Comparison of ENCODE assay signal across 11 cellular contexts in the genomic region with DNA sequence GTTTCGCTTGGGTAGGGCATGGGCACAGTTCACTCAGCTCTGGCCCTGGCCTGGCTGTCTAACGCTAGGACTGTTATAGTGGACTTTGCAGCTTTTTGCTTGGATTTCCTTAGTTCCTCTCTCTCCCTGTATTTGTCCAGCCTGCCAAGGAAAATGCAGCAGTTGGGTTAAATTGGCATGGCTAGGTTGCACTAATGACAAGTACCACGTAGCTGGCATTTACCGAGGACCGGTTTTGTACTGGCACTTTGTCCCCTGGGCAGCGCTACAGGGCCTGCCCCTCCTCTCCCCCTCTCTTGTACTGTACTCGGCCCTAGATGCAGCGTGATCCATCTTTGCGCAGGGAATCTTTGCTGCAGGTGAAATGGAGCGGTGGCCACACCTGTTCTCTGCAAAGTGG. TPM values are rescaled to one million over a fixed set of nuclear protein-coding genes. Genes with fewer than 3 reads are reported as not detected.
DNase-seq lines count a peak whose midpoint lies in the region; ATAC-seq and TF ChIP-seq lines count a peak whose summit lies in the region.
"Had no signal": no experiment of that assay in that cellular context is flagged by ENCODE, and none has a peak within 500 bp of the region (broad histone marks: within the 10 kb centered on the region; RNA-seq: fewer than 3 reads in every experiment).

No MANE protein-coding gene starts in this region.

- no peak overlapping the region for H2BK15ac ChIP-seq in neuronal stem cell (ENCODE audit: low read length)

- POLR2A ChIA-PET in activated naive CD8-positive, alpha-beta T cell treated with anti-CD3 and anti-CD28 coated beads, Interleukin-2, amount 10 ng/mL, durations not matched to agents 7 days and 5 days (lab: Charles Lee): interaction anchor here (1.5 kb wide), 1 partner anchor 25 kb away, joined by 8 read pairs; no protein-coding TSS in a partner anchor

- H3K23ac ChIP-seq in neuronal stem cell (ENCODE audit: low read depth, low read length, poor library complexity): no peak overlapping the region

- WGBS in neuronal stem cell (ENCODE audit: extremely low coverage in 2 of 2, insufficient read length in 2 of 2, insufficient replicate concordance in 1 of 2), 2 donors: no CpG with 5 or more reads among the region's 10 CpGs
- WGBS in aorta, 2 donors: 17 to 19% methylated on average over 10 of the region's 10 CpGs

- no peaks in the 10 kb centered on the region for H3K9me3 Mint-ChIP-seq in stimulated activated naive CD8-positive, alpha-beta T cell treated with anti-CD3 and anti-CD28 coated beads, Interleukin-15, Interleukin-2, amounts not matched to agents 100 ng/mL and 50 ng/mL, for 24 hours
- H3K9me3 Mint-ChIP-seq in activated naive CD8-positive, alpha-beta T cell treated with anti-CD3 and anti-CD28 coated beads, Interleukin-2, amount 10 ng/mL, durations not matched to agents 7 days and 5 days: no peaks in the 10 kb centered on the region
- no peaks in the 10 kb centered on the region for H3K9me3 Mint-ChIP-seq in mesothelial cell of epicardium
- H3K9me3 Mint-ChIP-seq: CD14-positive monocyte had no signal

- H2BK12ac ChIP-seq in neuronal stem cell (ENCODE audit: low read length): no peak overlapping the region

- H2AFZ ChIP-seq in neuronal stem cell (ENCODE audit: low read length): no peak overlapping the region

- H3K36me3 Mint-ChIP-seq in stimulated activated naive CD8-positive, alpha-beta T cell treated with anti-CD3 and anti-CD28 coated beads, Interleukin-15, Interleukin-2, amounts not matched to agents 100 ng/mL and 50 ng/mL, for 24 hours (ENCODE audit: low read depth): peaks cover 50% of the 10 kb centered on the region
- peaks cover 20% of the 10 kb centered on the region for H3K36me3 Mint-ChIP-seq in activated naive CD8-positive, alpha-beta T cell treated with anti-CD3 and anti-CD28 coated beads, Interleukin-2, amount 10 ng/mL, durations not matched to agents 7 days and 5 days
- H3K36me3 Mint-ChIP-seq in mesothelial cell of epicardium: peaks cover 26% of the 10 kb centered on the region

- intact Hi-C loops in aorta (cut with DNase I): no loop called here

- peaks cover 33% of the 10 kb centered on the region for H3K4me1 Mint-ChIP-seq in stimulated activated naive CD8-positive, alpha-beta T cell treated with anti-CD3 and anti-CD28 coated beads, Interleukin-15, Interleukin-2, amounts not matched to agents 100 ng/mL and 50 ng/mL, for 24 hours (ENCODE audit: low read depth)
- H3K4me1 Mint-ChIP-seq in activated naive CD8-positive, alpha-beta T cell treated with anti-CD3 and anti-CD28 coated beads, Interleukin-2, amount 10 ng/mL, durations not matched to agents 7 days and 5 days: peaks cover 29% of the 10 kb centered on the region
- peaks cover 36% of the 10 kb centered on the region for H3K4me1 Mint-ChIP-seq in mesothelial cell of epicardium

- no peak overlapping the region for H4K8ac ChIP-seq in neuronal stem cell (ENCODE audit: low read depth, low read length)

- H3K36me3 ChIP-seq in neuronal stem cell (replicated peaks in 1 of 2; ENCODE audit: control insufficient read depth in 2 of 2, insufficient read depth in 2 of 2, low read length in 2 of 2): peaks cover 27 to 58% of the 10 kb centered on the region in 2 donors
- H3K36me3 ChIP-seq in aorta (ENCODE audit: control insufficient read depth in 1 of 2, insufficient read depth in 2 of 2, low read length in 1 of 2): peaks cover 0 to 9% of the 10 kb centered on the region in 2 donors

- no peak overlapping the region for H4K91ac ChIP-seq in neuronal stem cell (ENCODE audit: low read depth, low read length, poor library complexity)

- H3K4me2 ChIP-seq in neuronal stem cell (ENCODE audit: insufficient read depth, low read length, poor library complexity, severe bottlenecking): no peak overlapping the region

- ATAC-seq in stimulated activated naive CD8-positive, alpha-beta T cell treated with anti-CD3 and anti-CD28 coated beads, Interleukin-15, Interleukin-2, amounts not matched to agents 100 U/mL and 50 U/mL, for 24 hours: no peak
- ATAC-seq in activated naive CD8-positive, alpha-beta T cell treated with anti-CD3 and anti-CD28 coated beads, Interleukin-2, amount 10 ng/mL, durations not matched to agents 7 days and 5 days (ENCODE audit: low read depth): no peak
- no peak for ATAC-seq in aorta (ENCODE audit: low FRiP score)

- H3K9me3 ChIP-seq in neuronal stem cell (replicated peaks in 1 of 2; ENCODE audit: control insufficient read depth in 2 of 2, insufficient read depth in 1 of 2, low read depth in 1 of 2, low read length in 2 of 2): peaks cover 0 to 3% of the 10 kb centered on the region in 2 donors
- no peaks in the 10 kb centered on the region for H3K9me3 ChIP-seq in aorta (ENCODE audit: control insufficient read depth, low read length)

- H3K4ac ChIP-seq in neuronal stem cell (ENCODE audit: low read length): no peak overlapping the region

- no peak overlapping the region for H2AK5ac ChIP-seq in neuronal stem cell (ENCODE audit: low read depth, low read length)

- H3K27ac ChIP-seq in neuronal stem cell (replicated peaks; ENCODE audit: low read length): no peak overlapping the region
- no peak overlapping the region for H3K27ac ChIP-seq in aorta (ENCODE audit: low read depth in 1 of 2, low read length in 2 of 2)

- no peak for DNase-seq in stimulated activated naive CD8-positive, alpha-beta T cell treated with anti-CD3 and anti-CD28 coated beads, Interleukin-15, Interleukin-2, amounts not matched to agents 100 U/mL and 50 U/mL, for 24 hours
- DNase-seq in activated naive CD8-positive, alpha-beta T cell treated with anti-CD3 and anti-CD28 coated beads, Interleukin-2, amount 10 ng/mL, durations not matched to agents 7 days and 5 days: no peak
- no peak for DNase-seq in mesothelial cell of epicardium (ENCODE audit: low spot score in 2 of 2, unreplicated experiment in 2 of 2)
- DNase-seq in DMS114 treated with DMSO at 0.1 percent for 48 hours (lab: John Stamatoyannopoulos, UW; ENCODE audit: unreplicated experiment): no peak
- DNase-seq in neuronal stem cell (ENCODE audit: low spot score): no peak
- DNase-seq in stimulated activated CD8-positive, alpha-beta memory T cell treated with anti-CD3 and anti-CD28 coated beads, Interleukin-4, amount 100 ng/mL, for 48 hours: no peak
- DNase-seq in aorta: no peak
- DNase-seq: NCI-H510A had no signal

- no peak overlapping the region for H3K9ac ChIP-seq in neuronal stem cell (ENCODE audit: low read depth, low read length, poor library complexity)

- H3K4me1 ChIP-seq in neuronal stem cell (ENCODE audit: control insufficient read depth in 2 of 2, insufficient read depth in 1 of 2, low read depth in 1 of 2, low read length in 2 of 2) (peaks cover 13 to 17% of the 10 kb centered on the region in 2 donors), aorta (ENCODE audit: control insufficient read depth in 1 of 2, insufficient read depth in 2 of 2, low read length in 2 of 2) (no peaks in the 10 kb centered on the region)

- no peaks in the 10 kb centered on the region for H3K27me3 Mint-ChIP-seq in stimulated activated naive CD8-positive, alpha-beta T cell treated with anti-CD3 and anti-CD28 coated beads, Interleukin-15, Interleukin-2, amounts not matched to agents 100 ng/mL and 50 ng/mL, for 24 hours
- H3K27me3 Mint-ChIP-seq in activated naive CD8-positive, alpha-beta T cell treated with anti-CD3 and anti-CD28 coated beads, Interleukin-2, amount 10 ng/mL, durations not matched to agents 7 days and 5 days: no peaks in the 10 kb centered on the region
- H3K27me3 Mint-ChIP-seq in mesothelial cell of epicardium (ENCODE audit: low read depth): no peaks in the 10 kb centered on the region

- H3K4me3 ChIP-seq in neuronal stem cell (ENCODE audit: low read length in 2 of 2) (peak overlapping the region in 1 of 2 donors; percentile 16), aorta (ENCODE audit: low read length in 2 of 2) (no peak overlapping the region)

- H3K27ac Mint-ChIP-seq in stimulated activated naive CD8-positive, alpha-beta T cell treated with anti-CD3 and anti-CD28 coated beads, Interleukin-15, Interleukin-2, amounts not matched to agents 100 ng/mL and 50 ng/mL, for 24 hours: peak overlapping the region; percentile 60
- H3K27ac Mint-ChIP-seq in activated naive CD8-positive, alpha-beta T cell treated with anti-CD3 and anti-CD28 coated beads, Interleukin-2, amount 10 ng/mL, durations not matched to agents 7 days and 5 days: no peak overlapping the region
- H3K27ac Mint-ChIP-seq in mesothelial cell of epicardium: peak overlapping the region; percentile 26

- no peak overlapping the region for H3K14ac ChIP-seq in neuronal stem cell (ENCODE audit: low read length)

- H3K18ac ChIP-seq in neuronal stem cell (ENCODE audit: low read length): no peak overlapping the region

- H3K79me1 ChIP-seq in neuronal stem cell (ENCODE audit: low read depth, low read length): peaks cover 18% of the 10 kb centered on the region

- H3K27me3 ChIP-seq in neuronal stem cell (ENCODE audit: control insufficient read depth in 3 of 3, insufficient read depth in 3 of 3, low read depth in 1 of 3, low read length in 3 of 3): no peaks in the 10 kb centered on the region
- H3K27me3 ChIP-seq in aorta (ENCODE audit: control insufficient read depth in 1 of 2, insufficient read depth in 2 of 2, low read length in 1 of 2): no peaks in the 10 kb centered on the region

- no peak overlapping the region for H2BK5ac ChIP-seq in neuronal stem cell (ENCODE audit: low read length)

- TF ChIP-seq CTCF in mesothelial cell of epicardium (IDR thresholded peaks at IDR 0.05; ENCODE audit: unreplicated experiment): no peak

- H3K4me3 Mint-ChIP-seq in stimulated activated naive CD8-positive, alpha-beta T cell treated with anti-CD3 and anti-CD28 coated beads, Interleukin-15, Interleukin-2, amounts not matched to agents 100 ng/mL and 50 ng/mL, for 24 hours: peak overlapping the region; percentile 97
- peak overlapping the region; percentile 59 for H3K4me3 Mint-ChIP-seq in activated naive CD8-positive, alpha-beta T cell treated with anti-CD3 and anti-CD28 coated beads, Interleukin-2, amount 10 ng/mL, durations not matched to agents 7 days and 5 days
- H3K4me3 Mint-ChIP-seq in mesothelial cell of epicardium: peak overlapping the region; percentile 34

- no peak overlapping the region for H2BK120ac ChIP-seq in neuronal stem cell (ENCODE audit: low read depth, low read length)

RNA-seq across cellular contexts. Expression of gene WDR5, which starts 2.4 kb away (rescaled TPM):
- total RNA-seq in activated naive CD8-positive, alpha-beta T cell treated with anti-CD3 and anti-CD28 coated beads, Interleukin-2, amount 10 ng/mL, durations not matched to agents 7 days and 5 days: 10 to 100 TPM; 35.4 to 37.6 TPM
- total RNA-seq in mesothelial cell of epicardium (42.3 to 43.5 TPM (median 42.5 TPM) in 3 replicates), aorta (10 to 100 TPM; 15.4 to 25.1 TPM)
- polyA plus RNA-seq in neuronal stem cell (2013, experiment 1 of 2): 31.5 TPM
- 31.4 TPM for polyA plus RNA-seq in neuronal stem cell (2013, experiment 2 of 2)
- polyA plus RNA-seq in aorta: 10 to 100 TPM; 11.5 to 14.9 TPM

RNA-seq across cellular contexts. Expression of gene RNU6ATAC, which starts 26.1 kb away (rescaled TPM):
- total RNA-seq in activated naive CD8-positive, alpha-beta T cell treated with anti-CD3 and anti-CD28 coated beads, Interleukin-2, amount 10 ng/mL, durations not matched to agents 7 days and 5 days: 10 to 100 TPM; 13.7 to 30.8 TPM
- 61.4 to 122 TPM (median 69.3 TPM) in 3 replicates for total RNA-seq in mesothelial cell of epicardium
- polyA plus RNA-seq in neuronal stem cell (2013, experiment 1 of 2): not detected
- not detected for polyA plus RNA-seq in neuronal stem cell (2013, experiment 2 of 2)
- 100 to 1,000 TPM; 119 to 181 TPM for total RNA-seq in aorta
- polyA plus RNA-seq in aorta: not detected
- total RNA-seq: pulmonary artery endothelial cell had no signal
- polyA plus RNA-seq: CD14-positive monocyte had no signal

Comparison
In these comparisons a context has a peak if more than half of its experiments do, and no peak if none do; other contexts are left out.
1. H3K4me3 Mint-ChIP-seq: peak in every context shown above with its lines; median percentile 97 in stimulated activated naive CD8-positive, alpha-beta T cell treated with anti-CD3 and anti-CD28 coated beads, Interleukin-15, Interleukin-2, amounts not matched to agents 100 ng/mL and 50 ng/mL, for 24 hours; 59 in activated naive CD8-positive, alpha-beta T cell treated with anti-CD3 and anti-CD28 coated beads, Interleukin-2, amount 10 ng/mL, durations not matched to agents 7 days and 5 days; 34 in mesothelial cell of epicardium.